36 cellular contexts compared by ENCODE assay signal in the genomic region with DNA sequence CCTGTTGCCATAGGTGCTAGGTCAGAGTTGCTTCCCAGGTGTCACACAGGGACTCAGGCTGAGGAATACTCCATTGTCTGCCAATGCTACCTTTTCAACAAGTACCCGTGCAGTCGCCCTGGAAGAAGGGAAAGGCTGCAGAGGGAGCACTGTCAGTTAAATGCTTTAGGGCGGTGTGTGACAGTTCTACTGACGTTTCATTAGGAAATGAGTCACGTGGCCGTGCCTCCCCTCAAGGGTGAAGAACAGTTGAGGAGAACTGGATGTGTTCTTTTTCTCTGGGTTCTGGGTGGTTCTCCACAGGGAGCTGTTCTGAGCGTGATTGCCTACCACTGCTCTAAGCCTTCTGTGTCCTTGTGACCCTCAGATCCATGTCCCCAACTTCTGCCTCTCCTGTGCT.
"Had no signal": no experiment of that assay in that cellular context is flagged by ENCODE, and none has a peak within 500 bp of the region (broad histone marks: within the 10 kb centered on the region; RNA-seq: fewer than 3 reads in every experiment).

No MANE protein-coding gene starts in this region.

- H3K9me3 Mint-ChIP-seq: activated B cell treated with CpG ODN at 0.5 μM for 24 hours; activated CD4-positive, alpha-beta memory T cell treated with anti-CD3 and anti-CD28 coated beads for 36 hours; activated CD4-positive, alpha-beta T cell treated with anti-CD3 and anti-CD28 coated beads, Interleukin-2, amount 10 ng/mL, durations not matched to agents 24 days and 14 days; activated CD8-positive, alpha-beta T cell treated with anti-CD3 and anti-CD28 coated beads for 36 hours; activated naive CD4-positive, alpha-beta T cell treated with anti-CD3 and anti-CD28 coated beads for 36 hours; activated naive CD4-positive, alpha-beta T cell treated with anti-CD3 and anti-CD28 coated beads, Interleukin-2, amount 50 U/mL, for 72 hours; activated naive CD8-positive, alpha-beta T cell treated with anti-CD3 and anti-CD28 coated beads for 36 hours; activated T-cell treated with anti-CD3 and anti-CD28 coated beads, Interleukin-2, amount 50 U/mL, for 4 hours; activated T-cell treated with anti-CD3 and anti-CD28 coated beads, Interleukin-2, amount 50 U/mL, for 72 hours; activated T-helper 1 cell treated with anti-CD3 and anti-CD28 coated beads, Interleukin-12 subunit alpha, Interleukin-12 subunit beta, Interleukin-2, Interleukin-4 antibody, amounts not matched to agents 30 ng/mL and 10 ng/mL and 1 ng/mL, durations not matched to agents 14 hours and 24 hours and 36 hours; activated T-helper 17 cell treated with anti-CD3 and anti-CD28 coated beads, Interleukin-2, amount 50 U/mL, for 72 hours; T-helper 1 cell treated with Interleukin-12 subunit alpha and Interleukin-12 subunit beta and Interleukin-4 antibody, amounts not matched to agents 30 μg/mL and 1 μg/mL, for 36 hours; T-helper 2 cell treated with Interferon-gamma antibody and Interleukin-4, amounts not matched to agents 5 μg/mL and 100 μg/mL, for 36 hours had no signal

- ATAC-seq: activated CD8-positive, alpha-beta T cell treated with anti-CD3 and anti-CD28 coated beads for 36 hours; activated naive CD4-positive, alpha-beta T cell treated with anti-CD3 and anti-CD28 coated beads, Interleukin-2, amount 50 U/mL, for 72 hours; activated T-cell treated with anti-CD3 and anti-CD28 coated beads, Interleukin-2, amount 50 U/mL, for 4 hours; activated T-cell treated with anti-CD3 and anti-CD28 coated beads, Interleukin-2, amount 50 U/mL, for 72 hours; activated T-helper 17 cell treated with anti-CD3 and anti-CD28 coated beads, Interleukin-2, amount 50 U/mL, for 72 hours; body of pancreas had no signal

- H3K4me1 Mint-ChIP-seq: activated B cell treated with CpG ODN at 0.5 μM for 24 hours; activated CD4-positive, alpha-beta T cell treated with anti-CD3 and anti-CD28 coated beads, Interleukin-2, amount 10 ng/mL, durations not matched to agents 24 days and 14 days; activated naive CD8-positive, alpha-beta T cell treated with anti-CD3 and anti-CD28 coated beads for 36 hours; activated T-helper 17 cell treated with anti-CD3 and anti-CD28 coated beads, Interleukin-2, amount 50 U/mL, for 72 hours; central memory CD8-positive, alpha-beta T cell had no signal

- H3K9me3 ChIP-seq: adrenal gland, body of pancreas, breast epithelium had no signal

- H3K27ac Mint-ChIP-seq: activated B cell treated with CpG ODN at 0.5 μM for 24 hours; activated CD4-positive, alpha-beta memory T cell treated with anti-CD3 and anti-CD28 coated beads for 36 hours; activated CD4-positive, alpha-beta T cell treated with anti-CD3 and anti-CD28 coated beads, Interleukin-2, amount 10 ng/mL, durations not matched to agents 24 days and 14 days; activated CD8-positive, alpha-beta T cell treated with anti-CD3 and anti-CD28 coated beads for 36 hours; activated naive CD4-positive, alpha-beta T cell treated with anti-CD3 and anti-CD28 coated beads for 36 hours; activated naive CD4-positive, alpha-beta T cell treated with anti-CD3 and anti-CD28 coated beads, Interleukin-2, amount 50 U/mL, for 72 hours; activated naive CD8-positive, alpha-beta T cell treated with anti-CD3 and anti-CD28 coated beads for 36 hours; activated T-cell treated with anti-CD3 and anti-CD28 coated beads, Interleukin-2, amount 50 U/mL, for 72 hours; activated T-helper 1 cell treated with anti-CD3 and anti-CD28 coated beads, Interleukin-12 subunit alpha, Interleukin-12 subunit beta, Interleukin-2, Interleukin-4 antibody, amounts not matched to agents 30 ng/mL and 10 ng/mL and 1 ng/mL, durations not matched to agents 14 hours and 24 hours and 36 hours; activated T-helper 17 cell treated with anti-CD3 and anti-CD28 coated beads, Interleukin-2, amount 50 U/mL, for 72 hours; T-helper 1 cell treated with Interleukin-12 subunit alpha and Interleukin-12 subunit beta and Interleukin-4 antibody, amounts not matched to agents 30 μg/mL and 1 μg/mL, for 36 hours; T-helper 2 cell treated with Interferon-gamma antibody and Interleukin-4, amounts not matched to agents 5 μg/mL and 100 μg/mL, for 36 hours had no signal

- H3K27ac ChIP-seq: adrenal gland, body of pancreas, brain microvascular endothelial cell, breast epithelium, VCaP had no signal

- H3K27me3 Mint-ChIP-seq: activated CD4-positive, alpha-beta memory T cell treated with anti-CD3 and anti-CD28 coated beads for 36 hours had no signal

- DNase-seq: activated B cell treated with CpG ODN at 0.5 μM for 24 hours; activated CD4-positive, alpha-beta memory T cell treated with anti-CD3 and anti-CD28 coated beads for 36 hours; activated CD4-positive, alpha-beta T cell treated with anti-CD3 and anti-CD28 coated beads for 4 hours; activated CD4-positive, alpha-beta T cell treated with anti-CD3 and anti-CD28 coated beads, Interleukin-2, amount 10 ng/mL, durations not matched to agents 24 days and 14 days; activated CD4-positive, alpha-beta T cell treated with anti-CD3 and anti-CD28 coated beads, Interleukin-2, amount 50 U/mL, for 1 hour; activated CD4-positive, alpha-beta T cell treated with anti-CD3 and anti-CD28 coated beads, Interleukin-2, amount 50 U/mL, for 4 hours; activated CD4-positive, CD25-positive, alpha-beta regulatory T cell treated with anti-CD3 and anti-CD28 coated beads, Interleukin-2, amount 50 U/mL, for 72 hours; activated CD8-positive, alpha-beta memory T cell treated with anti-CD3 and anti-CD28 coated beads, Interleukin-2, amount 50 U/mL, for 4 hours; activated CD8-positive, alpha-beta T cell treated with anti-CD3 and anti-CD28 coated beads for 36 hours; activated effector memory CD4-positive, alpha-beta T cell treated with anti-CD3 and anti-CD28 coated beads, Interleukin-2, amount 50 U/mL, for 16 hours; activated gamma-delta T cell treated with Interleukin-2 at 50 U/mL for 16 hours; activated naive CD4-positive, alpha-beta T cell; activated naive CD4-positive, alpha-beta T cell treated with anti-CD3 and anti-CD28 coated beads for 36 hours; activated naive CD4-positive, alpha-beta T cell treated with anti-CD3 and anti-CD28 coated beads, Interleukin-2, amount 50 U/mL, for 16 hours; activated naive CD8-positive, alpha-beta T cell treated with anti-CD3 and anti-CD28 coated beads for 36 hours; activated T-cell treated with anti-CD3 and anti-CD28 coated beads for 4 hours; activated T-cell treated with anti-CD3 and anti-CD28 coated beads, Interleukin-2, amount 50 U/mL, for 1 hour; activated T-cell treated with anti-CD3 and anti-CD28 coated beads, Interleukin-2, amount 50 U/mL, for 4 hours; activated T-cell treated with anti-CD3 and anti-CD28 coated beads, Interleukin-2, amount 50 U/mL, for 72 hours; adrenal gland; amniotic stem cell; aorta; body of pancreas; brain microvascular endothelial cell; cerebellar nuclear complex; T-helper 1 cell; T-helper 2 cell; T-helper 9 cell had no signal

- H3K4me3 ChIP-seq: adrenal gland, body of pancreas, breast epithelium had no signal

- H3K4me3 Mint-ChIP-seq: activated B cell treated with CpG ODN at 0.5 μM for 24 hours; activated CD4-positive, alpha-beta memory T cell treated with anti-CD3 and anti-CD28 coated beads for 36 hours; activated CD4-positive, alpha-beta T cell treated with anti-CD3 and anti-CD28 coated beads, Interleukin-2, amount 10 ng/mL, durations not matched to agents 24 days and 14 days; activated CD8-positive, alpha-beta T cell treated with anti-CD3 and anti-CD28 coated beads for 36 hours; activated naive CD4-positive, alpha-beta T cell treated with anti-CD3 and anti-CD28 coated beads for 36 hours; activated naive CD8-positive, alpha-beta T cell treated with anti-CD3 and anti-CD28 coated beads for 36 hours; activated T-cell treated with anti-CD3 and anti-CD28 coated beads, Interleukin-2, amount 50 U/mL, for 4 hours; activated T-cell treated with anti-CD3 and anti-CD28 coated beads, Interleukin-2, amount 50 U/mL, for 72 hours; activated T-helper 1 cell treated with anti-CD3 and anti-CD28 coated beads, Interleukin-12 subunit alpha, Interleukin-12 subunit beta, Interleukin-2, Interleukin-4 antibody, amounts not matched to agents 30 ng/mL and 10 ng/mL and 1 ng/mL, durations not matched to agents 14 hours and 24 hours and 36 hours; activated T-helper 17 cell treated with anti-CD3 and anti-CD28 coated beads, Interleukin-2, amount 50 U/mL, for 72 hours; central memory CD8-positive, alpha-beta T cell; T-helper 1 cell treated with Interleukin-12 subunit alpha and Interleukin-12 subunit beta and Interleukin-4 antibody, amounts not matched to agents 30 μg/mL and 1 μg/mL, for 36 hours; T-helper 2 cell treated with Interferon-gamma antibody and Interleukin-4, amounts not matched to agents 5 μg/mL and 100 μg/mL, for 36 hours had no signal

- H3K36me3 Mint-ChIP-seq: activated CD4-positive, alpha-beta memory T cell treated with anti-CD3 and anti-CD28 coated beads for 36 hours; activated naive CD4-positive, alpha-beta T cell treated with anti-CD3 and anti-CD28 coated beads, Interleukin-2, amount 50 U/mL, for 72 hours; activated naive CD8-positive, alpha-beta T cell treated with anti-CD3 and anti-CD28 coated beads for 36 hours had no signal

- H3K36me3 ChIP-seq: adrenal gland, brain microvascular endothelial cell, breast epithelium had no signal

- H3K27me3 ChIP-seq: adrenal gland, body of pancreas, brain microvascular endothelial cell, breast epithelium had no signal
